Comparison of ENCODE assay signal across 1 cellular context in genomic region chr11:76911415-76911808, GRCh38.
A peak's percentile ranks its signal among the peaks of the same experiment; 100 is the strongest.
TF ChIP-seq lines count a peak whose summit lies in the region.

No MANE protein-coding gene starts in this region.

TF ChIP-seq in K562, 482 proteins besides CTCF, POLR2A, EP300 and RAD21 (continued from another document and continues in another):
- TF ChIP-seq ZNF311 (CRISPR knock-in tag; IDR thresholded peaks at IDR 0.05) (peak; percentile 88; the same call in 1 of the 2 replicates), HEY1 (CRISPR knock-in tag; IDR thresholded peaks at IDR 0.05; ENCODE audit: borderline replicate concordance) (no peak), RFX1 (IDR thresholded peaks at IDR 0.05) (no peak), ZFP30 (CRISPR knock-in tag; IDR thresholded peaks at IDR 0.05; ENCODE audit: borderline replicate concordance) (no peak), PTTG1 (tag; IDR thresholded peaks at IDR 0.05; ENCODE audit: low read depth) (peak; percentile 92), ZNF695 (CRISPR knock-in tag; IDR thresholded peaks at IDR 0.05) (no peak), TCF7 (IDR thresholded peaks at IDR 0.05; ENCODE audit: borderline replicate concordance) (no peak), ZNF121 (CRISPR knock-in tag; conservative IDR thresholded peaks at IDR 0.05) (no peak), U2AF1 (optimal IDR thresholded peaks at IDR 0.05; ENCODE audit: low read depth, low read length) (no peak), FOXJ2 (tag; IDR thresholded peaks at IDR 0.05) (no peak), SPI1 (IDR thresholded peaks at IDR 0.05; ENCODE audit: borderline replicate concordance, low read depth, low read length) (no peak), THAP7 (CRISPR knock-in tag; IDR thresholded peaks at IDR 0.05) (no peak), MYNN (IDR thresholded peaks at IDR 0.05) (no peak), MYNN (CRISPR knock-in tag; IDR thresholded peaks at IDR 0.05) (no peak), SRSF3 (IDR thresholded peaks at IDR 0.05; ENCODE audit: insufficient read depth, low read length) (no peak), ZNF717 (CRISPR knock-in tag; IDR thresholded peaks at IDR 0.05) (no peak), SUPT5H (IDR thresholded peaks at IDR 0.05) (no peak), NR0B1 (IDR thresholded peaks at IDR 0.05; ENCODE audit: partially characterized antibody) (no peak), ZNF644 (tag; IDR thresholded peaks at IDR 0.05; ENCODE audit: low read depth) (peak; percentile 87; the same call in 1 of the 2 replicates), ARID3B (CRISPR knock-in tag; IDR thresholded peaks at IDR 0.05; ENCODE audit: borderline replicate concordance) (no peak), LARP7 (IDR thresholded peaks at IDR 0.05) (no peak), ZNF398 (CRISPR knock-in tag; IDR thresholded peaks at IDR 0.05) (no peak), ZNF277 (CRISPR knock-in tag; IDR thresholded peaks at IDR 0.05; ENCODE audit: borderline replicate concordance) (no peak), BRD4 (IDR thresholded peaks at IDR 0.05) (no peak), JUND (IDR thresholded peaks at IDR 0.05; ENCODE audit: borderline replicate concordance, low read depth, low read length) (no peak), JUND (tag; IDR thresholded peaks at IDR 0.05; ENCODE audit: borderline replicate concordance, low read depth, low read length) (no peak), ZNF592 (IDR thresholded peaks at IDR 0.05) (peak; percentile 96), ARHGAP35 (IDR thresholded peaks at IDR 0.05; ENCODE audit: partially characterized antibody) (no peak), ZNF280B (CRISPR knock-in tag; IDR thresholded peaks at IDR 0.05) (no peak), BRF1 (IDR thresholded peaks at IDR 0.05; ENCODE audit: borderline replicate concordance, extremely low read depth, insufficient read length) (no peak), ZNF696 (CRISPR knock-in tag; conservative IDR thresholded peaks at IDR 0.05) (no peak), RNF219 (CRISPR knock-in tag; IDR thresholded peaks at IDR 0.05) (no peak), ZSCAN32 (CRISPR knock-in tag; IDR thresholded peaks at IDR 0.05) (no peak), E2F4 (CRISPR knock-in tag; IDR thresholded peaks at IDR 0.05; ENCODE audit: low read depth) (no peak), CHD2 (IDR thresholded peaks at IDR 0.05; ENCODE audit: low read depth, low read length) (no peak), ZNF830 (CRISPR knock-in tag; IDR thresholded peaks at IDR 0.05) (no peak), FOXM1 (IDR thresholded peaks at IDR 0.05; ENCODE audit: low read depth) (no peak), FOXM1 (CRISPR knock-in tag; IDR thresholded peaks at IDR 0.05; ENCODE audit: low read depth) (no peak), SAFB (IDR thresholded peaks at IDR 0.05; ENCODE audit: borderline replicate concordance, low read depth, low read length) (no peak), ZNF785 (CRISPR knock-in tag; IDR thresholded peaks at IDR 0.05) (no peak), ZBTB43 (CRISPR knock-in tag; IDR thresholded peaks at IDR 0.05) (no peak), ZNF780A (CRISPR knock-in tag; IDR thresholded peaks at IDR 0.05) (no peak), ZNF75A (CRISPR knock-in tag; IDR thresholded peaks at IDR 0.05) (no peak), NKRF (IDR thresholded peaks at IDR 0.05; ENCODE audit: borderline replicate concordance) (no peak)
